Comparison of ENCODE assay signal across 8 cellular contexts in genomic region chr18:76983184-76983583, GRCh38.
DNase-seq lines count a peak whose midpoint lies in the region; ATAC-seq and TF ChIP-seq lines count a peak whose summit lies in the region.

No MANE protein-coding gene starts in this region.

- H3K79me2 ChIP-seq in mammary epithelial cell (ENCODE audit: insufficient read depth, low read length) = no peaks in the 10 kb centered on the region

- TF ChIP-seq CTCF in AG09309 (IDR thresholded peaks at IDR 0.05; ENCODE audit: control insufficient read depth, insufficient read depth, low read depth, low read length, missing control alignments) = peak; percentile 96
- TF ChIP-seq CTCF in WERI-Rb-1 (IDR thresholded peaks at IDR 0.05; ENCODE audit: low read depth, low read length) = peak; percentile 95
- TF ChIP-seq CTCF in mammary epithelial cell (conservative IDR thresholded peaks at IDR 0.05 in 1 of 2, IDR thresholded peaks at IDR 0.05 in 1 of 2; ENCODE audit: extremely low read depth in 1 of 2, insufficient read depth in 1 of 2, low read depth in 1 of 2, low read length in 2 of 2) = peak; percentile 88 to 94

- H3K9ac ChIP-seq in mammary epithelial cell (ENCODE audit: insufficient read depth, low read length) = no peak overlapping the region

- no peak overlapping the region for H3K27ac ChIP-seq in WERI-Rb-1
- H3K27ac ChIP-seq in mammary epithelial cell (ENCODE audit: insufficient read depth, low read depth, low read length) = no peak overlapping the region

- WGBS in mammary epithelial cell (ENCODE audit: low coverage, missing lambda C conversion rate) = 17% methylated on average over 11 of the region's 15 CpGs

- H3K36me3 ChIP-seq in WERI-Rb-1 (no peaks in the 10 kb centered on the region), mammary epithelial cell (ENCODE audit: insufficient read depth, low read length) (no peaks in the 10 kb centered on the region)

- H3K9me3 ChIP-seq in WERI-Rb-1 (ENCODE audit: severe bottlenecking) (no peaks in the 10 kb centered on the region), mammary epithelial cell (replicated peaks; ENCODE audit: insufficient read depth, low read length) (no peaks in the 10 kb centered on the region)

- intact Hi-C loops in mammary epithelial cell (cut with micrococcal nuclease) = loop anchor here (1.0 kb wide), 4 partner anchors 61 to 181 kb away; partner anchors contain the start of gene ZNF236

- H3K4me1 ChIP-seq in mammary epithelial cell (ENCODE audit: insufficient read depth, low read length) = peaks cover 4% of the 10 kb centered on the region

- peak; percentile 11 for DNase-seq in AG09309 (ENCODE audit: low read depth)
- peak; percentile 87 for DNase-seq in NCI-H2196 (lab: John Stamatoyannopoulos, UW; ENCODE audit: unreplicated experiment)
- DNase-seq in WERI-Rb-1 = peak; percentile 96
- peak; percentile 87 for DNase-seq in mammary epithelial cell
- peak; percentile 95 for DNase-seq in islet precursor cell
- DNase-seq in stimulated activated CD4-positive, alpha-beta T cell treated with anti-CD3 and anti-CD28 coated beads, Interleukin-1b, Interleukin-23, amount 100 ng/mL, for 4 hours (ENCODE audit: low read depth in 2 of 2) = peak; percentile 80 to 84

- no peak overlapping the region for H3K4me3 ChIP-seq in AG09309 (ENCODE audit: control insufficient read depth, low read depth, low read length)
- peak overlapping the region; percentile 10; the same call in 1 of the 2 replicates for H3K4me3 ChIP-seq in WERI-Rb-1 (ENCODE audit: low read depth, low read length)
- no peak overlapping the region for H3K4me3 ChIP-seq in mammary epithelial cell (replicated peaks in 1 of 3; ENCODE audit: insufficient read depth in 1 of 3, low read depth in 2 of 3, low read length in 3 of 3)

- peak; percentile 75 for ATAC-seq in GM18870 (IDR thresholded peaks at IDR 0.05; ENCODE audit: unreplicated experiment)
- peak; percentile 76 for ATAC-seq in HG03103 (IDR thresholded peaks at IDR 0.05; ENCODE audit: low read depth, unreplicated experiment)

- CTCF ChIA-PET in mammary epithelial cell (lab: Charles Lee; ENCODE audit: low non-redundant PET) = interaction anchor here (0.6 kb wide), 1 partner anchor 19 kb away, joined by 4 read pairs; no protein-coding TSS in a partner anchor

- H3K4me2 ChIP-seq in mammary epithelial cell (ENCODE audit: insufficient read depth, low read depth, low read length) = peak overlapping the region; percentile 47

- in situ Hi-C loops in mammary epithelial cell (cut with MboI; ENCODE audit: low sequenced_read_pairs in 2 of 2) = loop anchor here in 1 of 2 donors (10.0 kb wide), 1 partner anchor 178 kb away; no protein-coding TSS in a partner anchor

- BruUV-seq in mammary epithelial cell (replicated peaks; lab: Mats Ljungman, UMichigan) = no TSS peak

- dilution Hi-C loops in mammary epithelial cell (cut with HindIII; ENCODE audit: low sequenced_read_pairs) = loop anchor here (5.0 kb wide), 1 partner anchor 39 kb away; no protein-coding TSS in a partner anchor

- H4K20me1 ChIP-seq in mammary epithelial cell (ENCODE audit: insufficient read depth, low read length) = no peaks in the 10 kb centered on the region

- H2AFZ ChIP-seq in mammary epithelial cell (ENCODE audit: low read depth, low read length) = no peak overlapping the region

- H3K27me3 ChIP-seq in WERI-Rb-1 (ENCODE audit: insufficient read depth, low read depth, severe bottlenecking) (no peaks in the 10 kb centered on the region), mammary epithelial cell (ENCODE audit: insufficient read depth, low read length) (no peaks in the 10 kb centered on the region)

Comparison
In these comparisons a context has a peak if more than half of its experiments do, and no peak if none do; other contexts are left out.
1. DNase-seq: peak in every context shown above with its lines; median percentile 96 in WERI-Rb-1; 95 in islet precursor cell; 87 in NCI-H2196; 87 in mammary epithelial cell; 82 in stimulated activated CD4-positive, alpha-beta T cell treated with anti-CD3 and anti-CD28 coated beads, Interleukin-1b, Interleukin-23, amount 100 ng/mL, for 4 hours; 11 in AG09309.